Comparison of ENCODE assay signal across 15 cellular contexts in genomic region chr16:88385831-88386815, GRCh38.
"Had no signal": no experiment of that assay in that cellular context is flagged by ENCODE, and none has a peak within 500 bp of the region (broad histone marks: within the 10 kb centered on the region; RNA-seq: fewer than 3 reads in every experiment).

No MANE protein-coding gene starts in this region.

- H3K36me3 ChIP-seq: thyroid gland had no signal

- FAIRE-seq: frontal cortex, islet of Langerhans had no signal

- DNase-seq: activated CD4-positive, alpha-beta T cell treated with anti-CD3 and anti-CD28 coated beads, Interleukin-2, amount 10 ng/mL, durations not matched to agents 7 days and 5 days; activated gamma-delta T cell treated with Interleukin-2 at 50 U/mL for 16 hours; activated naive CD8-positive, alpha-beta T cell treated with anti-CD3 and anti-CD28 coated beads for 36 hours; amygdala; brain microvascular endothelial cell; cerebellar nuclear complex; mesendoderm; T-cell; T-helper 9 cell; thyroid gland had no signal

- H3K9me3 ChIP-seq: thyroid gland had no signal

- H3K27ac ChIP-seq: brain microvascular endothelial cell, epithelial cell of prostate, thyroid gland had no signal

- ATAC-seq: left lobe of liver; natural killer cell treated with Interleukin-12 subunit alpha and Interleukin-12 subunit beta and Interleukin-15 and Interleukin-18, amount 100 ng/mL, for 72 hours; T-cell had no signal

- H3K27me3 ChIP-seq: brain microvascular endothelial cell, thyroid gland had no signal

- H3K4me3 ChIP-seq: thyroid gland had no signal
